In the genomic region with DNA sequence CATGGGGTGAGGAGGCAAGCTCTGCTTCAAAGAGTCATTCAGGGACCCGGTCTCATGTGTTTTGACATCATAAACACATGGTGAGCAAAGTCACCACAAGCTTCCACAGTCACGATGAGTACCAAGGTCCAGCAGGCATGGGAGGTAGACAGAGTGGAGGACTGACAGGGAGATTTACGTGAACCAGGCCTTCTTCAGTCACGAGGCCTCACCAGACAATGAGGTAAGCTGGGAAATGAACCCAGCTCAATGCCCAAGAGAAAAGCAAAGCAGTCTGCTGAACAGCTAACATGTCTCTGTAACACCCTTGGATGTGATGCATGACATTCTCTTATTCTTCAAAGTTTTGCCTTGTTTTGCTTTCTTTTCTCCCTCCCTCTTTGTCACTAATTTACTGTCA, we compare ENCODE assay signal across 1 cellular context.
TF ChIP-seq lines count a peak whose summit lies in the region.

No MANE protein-coding gene starts in this region.

TF ChIP-seq in GM12878, 131 proteins besides CTCF, POLR2A, EP300 and RAD21:
- peak; percentile 9; the same call in 1 of the 2 replicates for TF ChIP-seq RAD51 (IDR thresholded peaks at IDR 0.05)
- TF ChIP-seq, protein P1, sequence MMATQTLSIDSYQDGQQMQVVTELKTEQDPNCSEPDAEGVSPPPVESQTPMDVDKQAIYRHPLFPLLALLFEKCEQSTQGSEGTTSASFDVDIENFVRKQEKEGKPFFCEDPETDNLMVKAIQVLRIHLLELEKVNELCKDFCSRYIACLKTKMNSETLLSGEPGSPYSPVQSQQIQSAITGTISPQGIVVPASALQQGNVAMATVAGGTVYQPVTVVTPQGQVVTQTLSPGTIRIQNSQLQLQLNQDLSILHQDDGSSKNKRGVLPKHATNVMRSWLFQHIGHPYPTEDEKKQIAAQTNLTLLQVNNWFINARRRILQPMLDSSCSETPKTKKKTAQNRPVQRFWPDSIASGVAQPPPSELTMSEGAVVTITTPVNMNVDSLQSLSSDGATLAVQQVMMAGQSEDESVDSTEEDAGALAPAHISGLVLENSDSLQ (IDR thresholded peaks at IDR 0.05): peak; percentile 26; the same call in 1 of the 2 replicates
- TF ChIP-seq BHLHE40 (IDR thresholded peaks at IDR 0.05; ENCODE audit: borderline replicate concordance in 1 of 2, low read depth in 2 of 2, low read length in 1 of 2): peak in 1 of 2 experiments; percentile 62; a peak in 1 of 4 replicates
- peak; percentile 51 for TF ChIP-seq MEF2B (IDR thresholded peaks at IDR 0.05; ENCODE audit: partially characterized antibody, poor library complexity, severe bottlenecking)
- TF ChIP-seq PAX8 (IDR thresholded peaks at IDR 0.05): no peak
- no peak for TF ChIP-seq CREB1 (IDR thresholded peaks at IDR 0.05; ENCODE audit: low read depth)
- TF ChIP-seq, protein P2, sequence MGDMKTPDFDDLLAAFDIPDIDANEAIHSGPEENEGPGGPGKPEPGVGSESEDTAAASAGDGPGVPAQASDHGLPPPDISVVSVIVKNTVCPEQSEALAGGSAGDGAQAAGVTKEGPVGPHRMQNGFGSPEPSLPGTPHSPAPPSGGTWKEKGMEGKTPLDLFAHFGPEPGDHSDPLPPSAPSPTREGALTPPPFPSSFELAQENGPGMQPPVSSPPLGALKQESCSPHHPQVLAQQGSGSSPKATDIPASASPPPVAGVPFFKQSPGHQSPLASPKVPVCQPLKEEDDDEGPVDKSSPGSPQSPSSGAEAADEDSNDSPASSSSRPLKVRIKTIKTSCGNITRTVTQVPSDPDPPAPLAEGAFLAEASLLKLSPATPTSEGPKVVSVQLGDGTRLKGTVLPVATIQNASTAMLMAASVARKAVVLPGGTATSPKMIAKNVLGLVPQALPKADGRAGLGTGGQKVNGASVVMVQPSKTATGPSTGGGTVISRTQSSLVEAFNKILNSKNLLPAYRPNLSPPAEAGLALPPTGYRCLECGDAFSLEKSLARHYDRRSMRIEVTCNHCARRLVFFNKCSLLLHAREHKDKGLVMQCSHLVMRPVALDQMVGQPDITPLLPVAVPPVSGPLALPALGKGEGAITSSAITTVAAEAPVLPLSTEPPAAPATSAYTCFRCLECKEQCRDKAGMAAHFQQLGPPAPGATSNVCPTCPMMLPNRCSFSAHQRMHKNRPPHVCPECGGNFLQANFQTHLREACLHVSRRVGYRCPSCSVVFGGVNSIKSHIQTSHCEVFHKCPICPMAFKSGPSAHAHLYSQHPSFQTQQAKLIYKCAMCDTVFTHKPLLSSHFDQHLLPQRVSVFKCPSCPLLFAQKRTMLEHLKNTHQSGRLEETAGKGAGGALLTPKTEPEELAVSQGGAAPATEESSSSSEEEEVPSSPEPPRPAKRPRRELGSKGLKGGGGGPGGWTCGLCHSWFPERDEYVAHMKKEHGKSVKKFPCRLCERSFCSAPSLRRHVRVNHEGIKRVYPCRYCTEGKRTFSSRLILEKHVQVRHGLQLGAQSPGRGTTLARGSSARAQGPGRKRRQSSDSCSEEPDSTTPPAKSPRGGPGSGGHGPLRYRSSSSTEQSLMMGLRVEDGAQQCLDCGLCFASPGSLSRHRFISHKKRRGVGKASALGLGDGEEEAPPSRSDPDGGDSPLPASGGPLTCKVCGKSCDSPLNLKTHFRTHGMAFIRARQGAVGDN (IDR thresholded peaks at IDR 0.05): peak; percentile 39; the same call in 1 of the 2 replicates
TF ChIP-seq in GM12878: peak in this region for 5.
